ENCODE assay signal across 14 cellular contexts in the genomic region with DNA sequence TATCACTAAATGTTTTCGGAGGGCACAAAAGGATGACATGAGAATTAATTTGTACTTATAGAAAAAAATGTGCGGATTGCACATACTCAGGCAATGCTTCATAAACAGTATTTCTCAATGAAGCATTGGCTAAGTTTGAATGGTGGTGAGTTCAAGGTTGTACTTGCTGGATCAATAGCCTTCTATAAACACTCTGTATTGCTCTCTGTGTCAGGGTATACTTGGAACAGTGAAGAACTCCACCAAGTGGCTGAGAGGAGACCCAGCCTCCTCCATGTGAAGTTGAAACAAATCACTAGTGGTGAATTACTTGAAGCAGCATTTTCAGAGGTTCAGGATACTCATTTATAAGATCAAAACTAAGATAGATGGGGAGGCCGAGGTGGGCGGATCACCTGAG.
DNase-seq lines count a peak whose midpoint lies in the region; ATAC-seq, FAIRE-seq and TF ChIP-seq lines count a peak whose summit lies in the region.
"Had no signal": no experiment of that assay in that cellular context is flagged by ENCODE, and none has a peak within 500 bp of the region (broad histone marks: within the 10 kb centered on the region; RNA-seq: fewer than 3 reads in every experiment).

No MANE protein-coding gene starts in this region.

- H3K9me3 Mint-ChIP-seq in natural killer cell = no peaks in the 10 kb centered on the region
- H3K9me3 Mint-ChIP-seq: activated naive CD8-positive, alpha-beta T cell treated with anti-CD3 and anti-CD28 coated beads for 36 hours had no signal

- H3K79me2 ChIP-seq in GM12878 (ENCODE audit: control insufficient read depth, insufficient read depth, low read length) = no peaks in the 10 kb centered on the region

- H4K20me1 ChIP-seq in GM12878 (ENCODE audit: control insufficient read depth, insufficient read depth) = no peaks in the 10 kb centered on the region

- H3K9me3 ChIP-seq in GM12878 (replicated peaks; ENCODE audit: control insufficient read depth, insufficient read depth, low read length) (no peaks in the 10 kb centered on the region), lower lobe of right lung (no peaks in the 10 kb centered on the region)
- H3K9me3 ChIP-seq: left lung, tibial nerve had no signal

- SMC1A ChIA-PET in GM12878 (lab: Charles Lee; ENCODE audit: uncharacterized antibody, unreplicated experiment) = interaction anchor here (1.1 kb wide), 1 partner anchor 9 kb away, joined by 3 read pairs; no protein-coding TSS in a partner anchor

- H3K4me3 ChIP-seq in GM12878 (no peak overlapping the region), lower lobe of right lung (no peak overlapping the region)
- H3K4me3 ChIP-seq: dorsolateral prefrontal cortex, left lung, tibial nerve had no signal

- POLR2A ChIA-PET in GM12878 (lab: Charles Lee) = no interaction called here

- H3K27me3 ChIP-seq in GM12878 (replicated peaks in 1 of 2; ENCODE audit: control insufficient read depth in 2 of 2, insufficient read depth in 2 of 2, low read length in 1 of 2) (no peaks in the 10 kb centered on the region), lower lobe of right lung (ENCODE audit: low read depth) (no peaks in the 10 kb centered on the region)
- H3K27me3 ChIP-seq: dorsolateral prefrontal cortex, left lung, tibial nerve had no signal

- no peaks in the 10 kb centered on the region for H3K36me3 Mint-ChIP-seq in natural killer cell
- H3K36me3 Mint-ChIP-seq: activated naive CD8-positive, alpha-beta T cell treated with anti-CD3 and anti-CD28 coated beads for 36 hours had no signal

- 0 out of 2 replicates have a peak, but pooled peaks have one; percentile 3 for TF ChIP-seq RAD21 in GM12878 (IDR thresholded peaks at IDR 0.05; ENCODE audit: insufficient read depth, low read depth, low read length)

- in situ Hi-C loops in GM12878 (cut with MboI) = no loop called here

- CTCF ChIA-PET in GM12878 (lab: Yijun Ruan, JAX) = no interaction called here

- no peak overlapping the region for H2AFZ ChIP-seq in GM12878 (ENCODE audit: control insufficient read depth, low read depth, low read length)

- H3K4me1 Mint-ChIP-seq in natural killer cell = no peaks in the 10 kb centered on the region
- H3K4me1 Mint-ChIP-seq: activated naive CD8-positive, alpha-beta T cell treated with anti-CD3 and anti-CD28 coated beads for 36 hours had no signal

- intact Hi-C loops in GM12878 (cut with micrococcal nuclease; ENCODE audit: unreplicated experiment) = no loop called here
- intact Hi-C loops in natural killer cell (cut with micrococcal nuclease) = no loop called here
- intact Hi-C loops in lower lobe of right lung (cut with DNase I) = no loop called here

- DNase-seq in GM10266 (ENCODE audit: extremely low spot score) (no peak), GM12878 (ENCODE audit: low read depth, low spot score) (no peak), mucosa of gallbladder (ENCODE audit: low spot score) (peak; percentile 10), natural killer cell (no peak), lower lobe of right lung (no peak), NCI-H187 (lab: John Stamatoyannopoulos, UW) (no peak)
- DNase-seq: activated naive CD8-positive, alpha-beta T cell treated with anti-CD3 and anti-CD28 coated beads for 36 hours; dorsolateral prefrontal cortex; NCI-H187 treated with DMSO at 0.1 percent for 48 hours had no signal

- H3K36me3 ChIP-seq in GM12878 (ENCODE audit: control insufficient read depth in 2 of 2, insufficient read depth in 2 of 2, low read length in 1 of 2) (no peaks in the 10 kb centered on the region), lower lobe of right lung (no peaks in the 10 kb centered on the region)
- H3K36me3 ChIP-seq: left lung, tibial nerve had no signal

- BruUV-seq in GM12878 (replicated peaks; lab: Mats Ljungman, UMichigan) = no TSS peak

- no peak for FAIRE-seq in GM12878 (lab: Jason Lieb, UNC)
- FAIRE-seq: frontal cortex, RCC 7860 had no signal

- TF ChIP-seq EP300 in GM12878 (IDR thresholded peaks at IDR 0.05; ENCODE audit: borderline replicate concordance in 1 of 2, control insufficient read depth in 1 of 2, low read depth in 2 of 2, low read length in 2 of 2) = no peak

- no peaks in the 10 kb centered on the region for H3K27me3 Mint-ChIP-seq in natural killer cell (ENCODE audit: low read depth in 2 of 2)
- H3K27me3 Mint-ChIP-seq: activated naive CD8-positive, alpha-beta T cell treated with anti-CD3 and anti-CD28 coated beads for 36 hours had no signal

- RAD21 ChIA-PET in GM12878 (lab: Charles Lee; ENCODE audit: unreplicated experiment) = no interaction called here

- TF ChIP-seq CTCF in GM10266 (IDR thresholded peaks at IDR 0.05; ENCODE audit: control insufficient read depth, insufficient read depth, low read depth, missing control alignments) (peak; percentile 19), LNCAP (IDR thresholded peaks at IDR 0.05) (peak; percentile 19; the same call in 1 of the 2 replicates), GM12878 (IDR thresholded peaks at IDR 0.05 in 2 of 3, conservative IDR thresholded peaks at IDR 0.05 in 1 of 3; ENCODE audit: control insufficient read depth in 2 of 3, extremely low read depth in 1 of 3, insufficient read depth in 1 of 3, low read depth in 3 of 3, low read length in 3 of 3) (peak in 1 of 3 experiments; percentile 14; a peak in 1 of 6 replicates), natural killer cell (IDR thresholded peaks at IDR 0.05) (no peak), lower lobe of right lung (IDR thresholded peaks at IDR 0.05) (no peak)

- H3K9ac ChIP-seq in GM12878 (ENCODE audit: control insufficient read depth, insufficient read depth, low read length) = no peak overlapping the region

- H3K4me3 Mint-ChIP-seq in natural killer cell = no peak overlapping the region
- H3K4me3 Mint-ChIP-seq: activated naive CD8-positive, alpha-beta T cell treated with anti-CD3 and anti-CD28 coated beads for 36 hours had no signal

- H3K4me1 ChIP-seq in GM12878 (ENCODE audit: control insufficient read depth, insufficient read depth, low read length) = no peaks in the 10 kb centered on the region
- H3K4me1 ChIP-seq in lower lobe of right lung = no peaks in the 10 kb centered on the region
- H3K4me1 ChIP-seq: left lung, tibial nerve had no signal

- WGBS in GM12878 (ENCODE audit: insufficient coverage, insufficient replicate concordance, low lambda C conversion rate, missing lambda C conversion rate) = 66% methylated on average over 4 of the region's 4 CpGs

- no peak overlapping the region for H3K27ac Mint-ChIP-seq in natural killer cell
- H3K27ac Mint-ChIP-seq: activated naive CD8-positive, alpha-beta T cell treated with anti-CD3 and anti-CD28 coated beads for 36 hours had no signal

- no peak for TF ChIP-seq POLR2A in GM12878 (IDR thresholded peaks at IDR 0.05; ENCODE audit: low read depth, low read length)

- no peak overlapping the region for H3K4me2 ChIP-seq in GM12878 (ENCODE audit: control insufficient read depth, insufficient read depth)

- ATAC-seq in GM12878 = peak; percentile 50; the same call in 2 of the 3 replicates
- no peak for ATAC-seq in natural killer cell
- ATAC-seq in lower lobe of right lung = no peak
- ATAC-seq: left lung had no signal

- no peak overlapping the region for H3K27ac ChIP-seq in GM12878 (ENCODE audit: control insufficient read depth, insufficient read depth)
- H3K27ac ChIP-seq in lower lobe of right lung = no peak overlapping the region
- H3K27ac ChIP-seq: dorsolateral prefrontal cortex, left lung, tibial nerve had no signal

TF ChIP-seq in GM12878, 131 proteins besides CTCF, POLR2A, EP300 and RAD21 (continues in another document):
- TF ChIP-seq, protein P1, sequence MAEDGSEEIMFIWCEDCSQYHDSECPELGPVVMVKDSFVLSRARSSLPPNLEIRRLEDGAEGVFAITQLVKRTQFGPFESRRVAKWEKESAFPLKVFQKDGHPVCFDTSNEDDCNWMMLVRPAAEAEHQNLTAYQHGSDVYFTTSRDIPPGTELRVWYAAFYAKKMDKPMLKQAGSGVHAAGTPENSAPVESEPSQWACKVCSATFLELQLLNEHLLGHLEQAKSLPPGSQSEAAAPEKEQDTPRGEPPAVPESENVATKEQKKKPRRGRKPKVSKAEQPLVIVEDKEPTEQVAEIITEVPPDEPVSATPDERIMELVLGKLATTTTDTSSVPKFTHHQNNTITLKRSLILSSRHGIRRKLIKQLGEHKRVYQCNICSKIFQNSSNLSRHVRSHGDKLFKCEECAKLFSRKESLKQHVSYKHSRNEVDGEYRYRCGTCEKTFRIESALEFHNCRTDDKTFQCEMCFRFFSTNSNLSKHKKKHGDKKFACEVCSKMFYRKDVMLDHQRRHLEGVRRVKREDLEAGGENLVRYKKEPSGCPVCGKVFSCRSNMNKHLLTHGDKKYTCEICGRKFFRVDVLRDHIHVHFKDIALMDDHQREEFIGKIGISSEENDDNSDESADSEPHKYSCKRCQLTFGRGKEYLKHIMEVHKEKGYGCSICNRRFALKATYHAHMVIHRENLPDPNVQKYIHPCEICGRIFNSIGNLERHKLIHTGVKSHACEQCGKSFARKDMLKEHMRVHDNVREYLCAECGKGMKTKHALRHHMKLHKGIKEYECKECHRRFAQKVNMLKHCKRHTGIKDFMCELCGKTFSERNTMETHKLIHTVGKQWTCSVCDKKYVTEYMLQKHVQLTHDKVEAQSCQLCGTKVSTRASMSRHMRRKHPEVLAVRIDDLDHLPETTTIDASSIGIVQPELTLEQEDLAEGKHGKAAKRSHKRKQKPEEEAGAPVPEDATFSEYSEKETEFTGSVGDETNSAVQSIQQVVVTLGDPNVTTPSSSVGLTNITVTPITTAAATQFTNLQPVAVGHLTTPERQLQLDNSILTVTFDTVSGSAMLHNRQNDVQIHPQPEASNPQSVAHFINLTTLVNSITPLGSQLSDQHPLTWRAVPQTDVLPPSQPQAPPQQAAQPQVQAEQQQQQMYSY (CRISPR knock-in tag; IDR thresholded peaks at IDR 0.05) = no peak
- TF ChIP-seq NR2C1 (IDR thresholded peaks at IDR 0.05) (no peak), SREBF1 (IDR thresholded peaks at IDR 0.05; ENCODE audit: low read length) (no peak), NFYA (IDR thresholded peaks at IDR 0.05; ENCODE audit: borderline replicate concordance, low read depth, low read length) (no peak), EGR1 (IDR thresholded peaks at IDR 0.05; ENCODE audit: borderline replicate concordance in 1 of 2, low read depth in 2 of 2, low read length in 2 of 2) (no peak), CBX5 (IDR thresholded peaks at IDR 0.05; ENCODE audit: low read depth) (no peak), RCOR1 (conservative IDR thresholded peaks at IDR 0.05; ENCODE audit: low read depth, low read length) (no peak), TCF12 (IDR thresholded peaks at IDR 0.05; ENCODE audit: low read depth, low read length) (no peak), ZNF384 (IDR thresholded peaks at IDR 0.05; ENCODE audit: borderline replicate concordance, low read depth, low read length) (no peak), CBFB (IDR thresholded peaks at IDR 0.05; ENCODE audit: low read depth) (no peak)

Comparison
In these comparisons a context has a peak if more than half of its experiments do, and no peak if none do; other contexts are left out.
1. CTCF ChIP-seq: peak in GM10266 (single experiment) and LNCAP (single experiment); none in natural killer cell (single experiment) and lower lobe of right lung (single experiment).